Comparison of ENCODE assay signal across 21 cellular contexts in the genomic region with DNA sequence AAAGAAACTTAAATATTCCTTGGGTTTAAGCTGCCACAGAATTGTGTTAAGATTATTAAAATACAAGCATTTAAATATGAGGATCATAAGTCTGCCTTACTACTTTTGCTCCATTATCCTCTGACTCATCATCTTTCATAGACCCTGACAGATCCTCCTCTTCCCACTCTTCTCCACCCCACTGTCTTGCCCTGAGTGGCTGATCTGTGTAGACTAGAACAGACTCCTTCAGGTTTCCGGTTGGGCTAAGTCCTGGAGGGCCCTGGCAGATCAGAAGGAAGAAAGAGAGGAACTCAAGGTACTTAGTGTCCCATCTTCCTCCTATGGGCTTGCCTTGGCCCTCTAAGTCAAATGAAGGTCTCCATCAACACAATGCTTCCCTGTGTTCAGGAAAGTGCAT.
"Had no signal": no experiment of that assay in that cellular context is flagged by ENCODE, and none has a peak within 500 bp of the region (broad histone marks: within the 10 kb centered on the region; RNA-seq: fewer than 3 reads in every experiment).

No MANE protein-coding gene starts in this region.

- H3K9me3 ChIP-seq: ascending aorta, colonic mucosa, esophagus squamous epithelium, prostate gland, right lobe of liver, suprapubic skin had no signal

- H3K9me3 Mint-ChIP-seq: activated CD4-positive, alpha-beta memory T cell treated with anti-CD3 and anti-CD28 coated beads, Interleukin-2, amount 10 ng/mL, durations not matched to agents 7 days and 5 days; activated naive CD8-positive, alpha-beta T cell treated with anti-CD3 and anti-CD28 coated beads, Interleukin-2, amount 50 U/mL, for 24 hours; activated T-cell treated with anti-CD3 and anti-CD28 coated beads, Interleukin-2, amount 50 U/mL, for 72 hours; natural killer cell treated with Interleukin-12 subunit alpha and Interleukin-12 subunit beta and Interleukin-15 and Interleukin-18, amount 100 ng/mL, for 72 hours had no signal

- DNase-seq: activated CD4-positive, alpha-beta memory T cell treated with anti-CD3 and anti-CD28 coated beads, Interleukin-2, amount 10 ng/mL, durations not matched to agents 7 days and 5 days; activated CD4-positive, alpha-beta T cell treated with anti-CD3 and anti-CD28 coated beads for 1 hour; activated CD8-positive, alpha-beta memory T cell treated with anti-CD3 and anti-CD28 coated beads, Interleukin-2, amount 50 U/mL, for 4 hours; activated gamma-delta T cell treated with Interleukin-2 at 50 U/mL for 16 hours; activated naive CD8-positive, alpha-beta T cell treated with anti-CD3 and anti-CD28 coated beads, Interleukin-2, amount 50 U/mL, for 24 hours; activated T-cell treated with anti-CD3 and anti-CD28 coated beads, Interleukin-2, amount 50 U/mL, for 72 hours; colonic mucosa; esophagus squamous epithelium; left colon; nucleus accumbens; right lobe of liver; stimulated activated CD4-positive, alpha-beta T cell treated with anti-CD3 and anti-CD28 coated beads, Interleukin-12 subunit alpha, Interleukin-12 subunit beta, amount 100 ng/mL, for 4 hours; stimulated activated naive CD8-positive, alpha-beta T cell treated with anti-CD3 and anti-CD28 coated beads, Interleukin-15, Interleukin-2, amounts not matched to agents 100 U/mL and 50 U/mL, for 24 hours; T-helper 9 cell had no signal

- H3K4me1 Mint-ChIP-seq: activated CD4-positive, alpha-beta memory T cell treated with anti-CD3 and anti-CD28 coated beads, Interleukin-2, amount 10 ng/mL, durations not matched to agents 7 days and 5 days; activated naive CD8-positive, alpha-beta T cell treated with anti-CD3 and anti-CD28 coated beads, Interleukin-2, amount 50 U/mL, for 24 hours had no signal

- H3K27me3 ChIP-seq: ascending aorta, cardiac muscle cell, colonic mucosa, right lobe of liver, suprapubic skin had no signal

- H3K36me3 ChIP-seq: ascending aorta, colonic mucosa, esophagus squamous epithelium, prostate gland, right lobe of liver, suprapubic skin had no signal

- ATAC-seq: activated naive CD8-positive, alpha-beta T cell treated with anti-CD3 and anti-CD28 coated beads, Interleukin-2, amount 50 U/mL, for 24 hours; activated T-cell treated with anti-CD3 and anti-CD28 coated beads, Interleukin-2, amount 50 U/mL, for 72 hours; left colon; natural killer cell treated with Interleukin-12 subunit alpha and Interleukin-12 subunit beta and Interleukin-15 and Interleukin-18, amount 100 ng/mL, for 72 hours; right lobe of liver; stimulated activated naive CD8-positive, alpha-beta T cell treated with anti-CD3 and anti-CD28 coated beads, Interleukin-15, Interleukin-2, amounts not matched to agents 100 U/mL and 50 U/mL, for 24 hours had no signal

- H3K27ac ChIP-seq: ascending aorta, cardiac muscle cell, colonic mucosa, esophagus squamous epithelium, prostate gland, right lobe of liver, suprapubic skin had no signal

- H3K36me3 Mint-ChIP-seq: natural killer cell treated with Interleukin-12 subunit alpha and Interleukin-12 subunit beta and Interleukin-15 and Interleukin-18, amount 100 ng/mL, for 72 hours had no signal

- H3K4me1 ChIP-seq: ascending aorta, colonic mucosa, prostate gland, right lobe of liver, suprapubic skin had no signal

- H3K27ac Mint-ChIP-seq: activated CD4-positive, alpha-beta memory T cell treated with anti-CD3 and anti-CD28 coated beads, Interleukin-2, amount 10 ng/mL, durations not matched to agents 7 days and 5 days; activated naive CD8-positive, alpha-beta T cell treated with anti-CD3 and anti-CD28 coated beads, Interleukin-2, amount 50 U/mL, for 24 hours; activated T-cell treated with anti-CD3 and anti-CD28 coated beads, Interleukin-2, amount 50 U/mL, for 72 hours; natural killer cell treated with Interleukin-12 subunit alpha and Interleukin-12 subunit beta and Interleukin-15 and Interleukin-18, amount 100 ng/mL, for 72 hours; type B pancreatic cell had no signal

- H3K4me3 Mint-ChIP-seq: activated CD4-positive, alpha-beta memory T cell treated with anti-CD3 and anti-CD28 coated beads, Interleukin-2, amount 10 ng/mL, durations not matched to agents 7 days and 5 days; activated naive CD8-positive, alpha-beta T cell treated with anti-CD3 and anti-CD28 coated beads, Interleukin-2, amount 50 U/mL, for 24 hours; activated T-cell treated with anti-CD3 and anti-CD28 coated beads, Interleukin-2, amount 50 U/mL, for 72 hours; natural killer cell treated with Interleukin-12 subunit alpha and Interleukin-12 subunit beta and Interleukin-15 and Interleukin-18, amount 100 ng/mL, for 72 hours; type B pancreatic cell had no signal

- H3K27me3 Mint-ChIP-seq: type B pancreatic cell had no signal

- H3K4me3 ChIP-seq: ascending aorta, cardiac muscle cell, colonic mucosa, esophagus squamous epithelium, lung, prostate gland, right lobe of liver, suprapubic skin had no signal
